ENCODE assay signal across 8 cellular contexts in genomic region chr5:76714771-76715483, GRCh38. TPM values are rescaled to one million over a fixed set of nuclear protein-coding genes. Genes with fewer than 3 reads are reported as not detected.
DNase-seq lines count a peak whose midpoint lies in the region; TF ChIP-seq lines count a peak whose summit lies in the region.

No MANE protein-coding gene starts in this region.

- POLR2A ChIA-PET in HEK293T (lab: Yijun Ruan, JAX) = no interaction called here

- CTCF ChIA-PET in HEK293T (lab: Yijun Ruan, JAX) = interaction anchor here (1.0 to 1.2 kb wide), 3 partner anchors 8 to 60 kb away, joined by 3 to 5 read pairs (median 3); no protein-coding TSS in a partner anchor

- H3K27me3 ChIP-seq in subcutaneous abdominal adipose tissue (ENCODE audit: control insufficient read depth in 5 of 5, insufficient read depth in 4 of 5, low read length in 5 of 5) = peaks cover 0 to 13% (median 10%) of the 10 kb centered on the region in 5 donors

- H3K4me1 Mint-ChIP-seq in brain = peaks cover 30% of the 10 kb centered on the region

- H3K4me1 ChIP-seq in subcutaneous abdominal adipose tissue (ENCODE audit: control insufficient read depth in 5 of 5, insufficient read depth in 5 of 5, low read length in 5 of 5) = peaks cover 0 to 35% (median 27%) of the 10 kb centered on the region in 5 donors

- H3K4me3 Mint-ChIP-seq in brain = peak overlapping the region; percentile 94 to 98 (median 96)

- in situ Hi-C loops in KBM-7 (cut with MboI; ENCODE audit: low pct_unique_long_range_greater_than_20kb, low sequenced_read_pairs) = no loop called here

- H3K27me3 Mint-ChIP-seq in brain = peaks cover 33% of the 10 kb centered on the region

- TF ChIP-seq CTCF in GM12864 (IDR thresholded peaks at IDR 0.05; ENCODE audit: low read depth, low read length, missing control alignments) (no peak), brain (conservative IDR thresholded peaks at IDR 0.05) (no peak)

- H3K27ac Mint-ChIP-seq in brain = no peak overlapping the region

- no peak overlapping the region for H3K27ac ChIP-seq in subcutaneous abdominal adipose tissue (ENCODE audit: low read depth, low read length)

- no peaks in the 10 kb centered on the region for H3K9me3 ChIP-seq in subcutaneous abdominal adipose tissue (ENCODE audit: control insufficient read depth in 5 of 5, low read length in 5 of 5)

- DNase-seq in GM12864 (ENCODE audit: low read depth) = no peak
- peak; percentile 86 for DNase-seq in KBM-7
- peak; percentile 79 for DNase-seq in left kidney (ENCODE audit: low read depth, low spot score)
- DNase-seq in HEK293T (ENCODE audit: extremely low spot score) = no peak
- no peak for DNase-seq in cortex of kidney (lab: John Stamatoyannopoulos, UW)
- DNase-seq in NK-92 (lab: John Stamatoyannopoulos, UW; ENCODE audit: unreplicated experiment) = no peak

- H3K36me3 Mint-ChIP-seq in brain = peaks cover 13% of the 10 kb centered on the region

- H3K4me3 ChIP-seq in GM12864 (ENCODE audit: low read depth, low read length) (peak overlapping the region; percentile 78), subcutaneous abdominal adipose tissue (ENCODE audit: low read depth in 1 of 5, low read length in 5 of 5) (peak overlapping the region in 4 of 5 donors; percentile 73 to 88 (median 77))

- H3K9ac ChIP-seq in subcutaneous abdominal adipose tissue (ENCODE audit: low read length in 5 of 5) = peak overlapping the region in 3 of 5 donors; percentile 39 to 64 (median 46)

- H3K9me3 Mint-ChIP-seq in brain = peaks cover 0 to 2% (median 0%) of the 10 kb centered on the region in 5 experiments

- no peaks in the 10 kb centered on the region for H3K36me3 ChIP-seq in subcutaneous abdominal adipose tissue (ENCODE audit: control insufficient read depth in 5 of 5, insufficient read depth in 5 of 5, low read length in 5 of 5)

TF ChIP-seq in HEK293T, 16 proteins besides CTCF, POLR2A, EP300 and RAD21:
- no peak for TF ChIP-seq CTBP1 (IDR thresholded peaks at IDR 0.05; ENCODE audit: borderline replicate concordance)
- no peak for TF ChIP-seq SUZ12 (IDR thresholded peaks at IDR 0.05)
- TF ChIP-seq ARNT (IDR thresholded peaks at IDR 0.05) = no peak
- TF ChIP-seq TARDBP (IDR thresholded peaks at IDR 0.05) = no peak
- TF ChIP-seq SP1 (IDR thresholded peaks at IDR 0.05) = no peak
- no peak for TF ChIP-seq ELF4 (IDR thresholded peaks at IDR 0.05)
- TF ChIP-seq PKNOX1 (IDR thresholded peaks at IDR 0.05) = no peak

RNA-seq across cellular contexts. Expression of gene F2R, which starts 1.0 kb away (rescaled TPM):
- polyA plus RNA-seq in brain (ENCODE audit: insufficient read depth, low read depth, low replicate concordance) = 3.7 TPM

Comparison
In these comparisons a context has a peak if more than half of its experiments do, and no peak if none do; other contexts are left out.
1. DNase-seq: peak in KBM-7 (single experiment) and left kidney (single experiment); none in GM12864 (single experiment), HEK293T (single experiment), cortex of kidney (single experiment) and NK-92 (single experiment).